In the genomic region with DNA sequence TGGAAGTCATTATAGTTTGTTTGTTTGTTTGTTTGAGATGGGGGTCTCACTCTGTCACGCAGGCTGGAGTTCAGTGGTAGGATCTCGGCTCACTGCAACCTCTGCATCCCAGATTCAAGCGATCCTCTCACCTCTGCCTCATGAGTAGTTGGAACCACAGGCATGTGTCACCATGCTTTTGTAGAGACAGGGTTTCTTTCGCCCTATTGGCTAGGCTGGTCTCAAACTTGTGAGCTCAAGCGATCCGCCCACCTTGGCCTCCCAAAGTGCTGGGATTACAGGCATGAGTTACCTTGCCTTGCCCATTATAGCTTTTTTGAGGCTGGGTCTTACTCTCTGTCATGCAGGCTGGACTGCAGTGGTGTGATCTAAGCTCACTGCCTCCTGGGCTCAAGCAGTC, we compare ENCODE assay signal across 1 cellular context.
TF ChIP-seq lines count a peak whose summit lies in the region.

No MANE protein-coding gene starts in this region.

TF ChIP-seq in HEK293, 187 proteins besides CTCF, POLR2A, EP300 and RAD21:
- TF ChIP-seq ZNF621 (tag by site-specific recombination; IDR thresholded peaks at IDR 0.05) (no peak), ZNF335 (tag by site-specific recombination; conservative IDR thresholded peaks at IDR 0.05) (no peak), ZNF302 (tag by site-specific recombination; IDR thresholded peaks at IDR 0.05; ENCODE audit: low read depth) (no peak), ZFHX2 (tag by site-specific recombination; conservative IDR thresholded peaks at IDR 0.05) (0 out of 2 replicates have a peak, but pooled peaks have one; percentile 24)
- TF ChIP-seq, protein P1, sequence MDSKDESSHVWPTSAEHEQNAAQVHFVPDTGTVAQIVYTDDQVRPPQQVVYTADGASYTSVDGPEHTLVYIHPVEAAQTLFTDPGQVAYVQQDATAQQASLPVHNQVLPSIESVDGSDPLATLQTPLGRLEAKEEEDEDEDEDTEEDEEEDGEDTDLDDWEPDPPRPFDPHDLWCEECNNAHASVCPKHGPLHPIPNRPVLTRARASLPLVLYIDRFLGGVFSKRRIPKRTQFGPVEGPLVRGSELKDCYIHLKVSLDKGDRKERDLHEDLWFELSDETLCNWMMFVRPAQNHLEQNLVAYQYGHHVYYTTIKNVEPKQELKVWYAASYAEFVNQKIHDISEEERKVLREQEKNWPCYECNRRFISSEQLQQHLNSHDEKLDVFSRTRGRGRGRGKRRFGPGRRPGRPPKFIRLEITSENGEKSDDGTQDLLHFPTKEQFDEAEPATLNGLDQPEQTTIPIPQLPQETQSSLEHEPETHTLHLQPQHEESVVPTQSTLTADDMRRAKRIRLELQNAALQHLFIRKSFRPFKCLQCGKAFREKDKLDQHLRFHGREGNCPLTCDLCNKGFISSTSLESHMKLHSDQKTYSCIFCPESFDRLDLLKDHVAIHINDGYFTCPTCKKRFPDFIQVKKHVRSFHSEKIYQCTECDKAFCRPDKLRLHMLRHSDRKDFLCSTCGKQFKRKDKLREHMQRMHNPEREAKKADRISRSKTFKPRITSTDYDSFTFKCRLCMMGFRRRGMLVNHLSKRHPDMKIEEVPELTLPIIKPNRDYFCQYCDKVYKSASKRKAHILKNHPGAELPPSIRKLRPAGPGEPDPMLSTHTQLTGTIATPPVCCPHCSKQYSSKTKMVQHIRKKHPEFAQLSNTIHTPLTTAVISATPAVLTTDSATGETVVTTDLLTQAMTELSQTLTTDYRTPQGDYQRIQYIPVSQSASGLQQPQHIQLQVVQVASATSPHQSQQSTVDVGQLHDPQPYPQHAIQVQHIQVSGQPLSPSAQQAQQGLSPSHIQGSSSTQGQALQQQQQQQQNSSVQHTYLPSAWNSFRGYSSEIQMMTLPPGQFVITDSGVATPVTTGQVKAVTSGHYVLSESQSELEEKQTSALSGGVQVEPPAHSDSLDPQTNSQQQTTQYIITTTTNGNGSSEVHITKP (tag by site-specific recombination; IDR thresholded peaks at IDR 0.05) = peak; percentile 35; the same call in 1 of the 2 replicates
- TF ChIP-seq, protein P2, sequence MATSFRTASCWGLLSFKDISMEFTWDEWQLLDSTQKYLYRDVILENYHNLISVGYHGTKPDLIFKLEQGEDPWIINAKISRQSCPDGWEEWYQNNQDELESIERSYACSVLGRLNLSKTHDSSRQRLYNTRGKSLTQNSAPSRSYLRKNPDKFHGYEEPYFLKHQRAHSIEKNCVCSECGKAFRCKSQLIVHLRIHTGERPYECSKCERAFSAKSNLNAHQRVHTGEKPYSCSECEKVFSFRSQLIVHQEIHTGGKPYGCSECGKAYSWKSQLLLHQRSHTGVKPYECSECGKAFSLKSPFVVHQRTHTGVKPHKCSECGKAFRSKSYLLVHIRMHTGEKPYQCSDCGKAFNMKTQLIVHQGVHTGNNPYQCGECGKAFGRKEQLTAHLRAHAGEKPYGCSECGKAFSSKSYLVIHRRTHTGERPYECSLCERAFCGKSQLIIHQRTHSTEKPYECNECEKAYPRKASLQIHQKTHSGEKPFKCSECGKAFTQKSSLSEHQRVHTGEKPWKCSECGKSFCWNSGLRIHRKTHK (tag by site-specific recombination; IDR thresholded peaks at IDR 0.05) = no peak
